Comparison of ENCODE assay signal across 14 cellular contexts in the genomic region with DNA sequence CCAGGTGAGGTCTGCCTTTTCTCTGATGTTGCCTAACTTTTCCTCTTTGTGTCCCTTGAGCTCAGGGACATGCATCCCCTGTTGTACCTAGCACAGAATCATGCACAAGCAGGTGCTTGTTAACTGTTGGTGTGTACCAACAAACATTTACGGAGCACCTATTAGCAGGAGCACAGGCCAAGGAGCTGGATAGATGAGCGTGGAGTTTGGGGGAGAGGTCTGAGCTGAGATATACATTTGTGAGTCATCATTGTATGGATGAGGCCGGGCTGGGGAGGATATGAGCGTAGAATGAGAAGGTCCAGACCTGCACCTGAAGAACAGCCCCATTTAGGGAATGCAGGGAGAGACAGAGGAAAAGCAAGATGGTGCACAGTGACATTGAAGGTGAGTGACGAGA. TPM values are rescaled to one million over a fixed set of nuclear protein-coding genes. Genes with fewer than 3 reads are reported as not detected.
DNase-seq lines count a peak whose midpoint lies in the region; TF ChIP-seq lines count a peak whose summit lies in the region.
"Had no signal": no experiment of that assay in that cellular context is flagged by ENCODE, and none has a peak within 500 bp of the region (broad histone marks: within the 10 kb centered on the region; RNA-seq: fewer than 3 reads in every experiment).

No MANE protein-coding gene starts in this region.

- no peak overlapping the region for H3K4ac ChIP-seq in trophoblast cell (ENCODE audit: low read depth, low read length)

- no peak overlapping the region for H2AK5ac ChIP-seq in trophoblast cell (ENCODE audit: low read length)

- H3K4me2 ChIP-seq in trophoblast cell (ENCODE audit: low read length) = no peak overlapping the region

- H3K27me3 ChIP-seq in esophagus squamous epithelium = no peaks in the 10 kb centered on the region
- no peaks in the 10 kb centered on the region for H3K27me3 ChIP-seq in thyroid gland
- H3K27me3 ChIP-seq in trophoblast cell (ENCODE audit: insufficient read depth, low read length) = no peaks in the 10 kb centered on the region

- peaks cover 88% of the 10 kb centered on the region for H3K4me1 Mint-ChIP-seq in activated naive CD4-positive, alpha-beta T cell treated with anti-CD3 and anti-CD28 coated beads for 36 hours (ENCODE audit: low read depth)
- peaks cover 98% of the 10 kb centered on the region for H3K4me1 Mint-ChIP-seq in activated CD4-positive, alpha-beta memory T cell treated with anti-CD3 and anti-CD28 coated beads, Interleukin-2, amount 10 ng/mL, durations not matched to agents 7 days and 5 days
- H3K4me1 Mint-ChIP-seq in progenitor cell of endocrine pancreas (ENCODE audit: low read depth) = peaks cover 16% of the 10 kb centered on the region

- CTCF ChIA-PET in activated naive CD4-positive, alpha-beta T cell treated with anti-CD3 and anti-CD28 coated beads for 36 hours (lab: Charles Lee) = no interaction called here
- CTCF ChIA-PET in activated CD4-positive, alpha-beta memory T cell treated with anti-CD3 and anti-CD28 coated beads, Interleukin-2, amount 10 ng/mL, durations not matched to agents 7 days and 5 days (lab: Charles Lee) = interaction anchor here (0.9 kb wide), 1 partner anchor 22 kb away, joined by 3 read pairs; no protein-coding TSS in a partner anchor

- H3K27ac ChIP-seq in esophagus squamous epithelium (peak overlapping the region in 3 of 4 donors; percentile 56 to 93 (median 92)), thyroid gland (peak overlapping the region in 2 of 3 donors; percentile 72 to 95), trophoblast cell (ENCODE audit: low read depth, low read length) (no peak overlapping the region)
- H3K27ac ChIP-seq: SK-N-MC had no signal

- H3K4me3 Mint-ChIP-seq in activated naive CD4-positive, alpha-beta T cell treated with anti-CD3 and anti-CD28 coated beads for 36 hours = no peak overlapping the region
- no peak overlapping the region for H3K4me3 Mint-ChIP-seq in activated CD4-positive, alpha-beta memory T cell treated with anti-CD3 and anti-CD28 coated beads, Interleukin-2, amount 10 ng/mL, durations not matched to agents 7 days and 5 days
- H3K4me3 Mint-ChIP-seq in progenitor cell of endocrine pancreas (ENCODE audit: low read depth) = no peak overlapping the region

- no peak for TF ChIP-seq POLR2A in esophagus squamous epithelium (IDR thresholded peaks at IDR 0.05)
- TF ChIP-seq POLR2A in thyroid gland (IDR thresholded peaks at IDR 0.05) = no peak

- H3K27ac Mint-ChIP-seq in activated naive CD4-positive, alpha-beta T cell treated with anti-CD3 and anti-CD28 coated beads for 36 hours = peak overlapping the region; percentile 26
- peak overlapping the region; percentile 77 for H3K27ac Mint-ChIP-seq in activated CD4-positive, alpha-beta memory T cell treated with anti-CD3 and anti-CD28 coated beads, Interleukin-2, amount 10 ng/mL, durations not matched to agents 7 days and 5 days
- no peak overlapping the region for H3K27ac Mint-ChIP-seq in progenitor cell of endocrine pancreas

- no peak overlapping the region for H2BK120ac ChIP-seq in trophoblast cell (ENCODE audit: insufficient read depth, low read length, poor library complexity)

- no peak overlapping the region for H2BK5ac ChIP-seq in trophoblast cell (ENCODE audit: low read depth, low read length, poor library complexity)

- no peak overlapping the region for H3K18ac ChIP-seq in trophoblast cell (ENCODE audit: low read length)

- peaks cover 5% of the 10 kb centered on the region for H3K36me3 Mint-ChIP-seq in activated naive CD4-positive, alpha-beta T cell treated with anti-CD3 and anti-CD28 coated beads for 36 hours (ENCODE audit: low read depth)
- peaks cover 65% of the 10 kb centered on the region for H3K36me3 Mint-ChIP-seq in activated CD4-positive, alpha-beta memory T cell treated with anti-CD3 and anti-CD28 coated beads, Interleukin-2, amount 10 ng/mL, durations not matched to agents 7 days and 5 days (ENCODE audit: low read depth)
- no peaks in the 10 kb centered on the region for H3K36me3 Mint-ChIP-seq in progenitor cell of endocrine pancreas (ENCODE audit: insufficient read depth)

- H3K36me3 ChIP-seq in esophagus squamous epithelium (no peaks in the 10 kb centered on the region), thyroid gland (no peaks in the 10 kb centered on the region), trophoblast cell (ENCODE audit: control insufficient read depth in 1 of 2, insufficient read depth in 2 of 2, low read length in 2 of 2) (peaks cover 0 to 5% of the 10 kb centered on the region in 2 experiments)
- H3K36me3 ChIP-seq: HAP-1 had no signal

- no peak overlapping the region for H2BK12ac ChIP-seq in trophoblast cell (ENCODE audit: low read length)

- no peaks in the 10 kb centered on the region for H3K79me2 ChIP-seq in trophoblast cell (ENCODE audit: control insufficient read depth, insufficient read depth, low read length, poor library complexity)

- H3K23ac ChIP-seq in trophoblast cell (ENCODE audit: low read length) = no peak overlapping the region

- H3K14ac ChIP-seq in trophoblast cell (ENCODE audit: low read length) = no peak overlapping the region

- TF ChIP-seq CTCF in esophagus squamous epithelium (IDR thresholded peaks at IDR 0.05) (no peak), thyroid gland (IDR thresholded peaks at IDR 0.05) (no peak), progenitor cell of endocrine pancreas (IDR thresholded peaks at IDR 0.05; ENCODE audit: unreplicated experiment) (no peak)

- no peak overlapping the region for H4K91ac ChIP-seq in trophoblast cell (ENCODE audit: low read depth, low read length)

- no peak overlapping the region for H3K9ac ChIP-seq in trophoblast cell (ENCODE audit: low read length)

- no peak overlapping the region for H4K12ac ChIP-seq in trophoblast cell (ENCODE audit: low read depth, low read length)

- H3K79me1 ChIP-seq in trophoblast cell (ENCODE audit: low read length) = peaks cover 15% of the 10 kb centered on the region

- no peak overlapping the region for H3K4me3 ChIP-seq in esophagus squamous epithelium
- no peak overlapping the region for H3K4me3 ChIP-seq in thyroid gland (replicated peaks in 1 of 3)
- H3K4me3 ChIP-seq in trophoblast cell (ENCODE audit: low read depth, low read length) = no peak overlapping the region
- H3K4me3 ChIP-seq: HAP-1, SK-N-MC had no signal

- H3K4me1 ChIP-seq in esophagus squamous epithelium (peaks cover 58 to 100% (median 83%) of the 10 kb centered on the region in 3 donors), thyroid gland (peaks cover 69 to 86% of the 10 kb centered on the region in 2 donors), trophoblast cell (ENCODE audit: control insufficient read depth in 1 of 2, insufficient read depth in 2 of 2, low read length in 2 of 2) (peaks cover 38 to 54% of the 10 kb centered on the region in 2 experiments)

- no peaks in the 10 kb centered on the region for H3K9me3 ChIP-seq in esophagus squamous epithelium
- H3K9me3 ChIP-seq in thyroid gland = no peaks in the 10 kb centered on the region
- H3K9me3 ChIP-seq in trophoblast cell (ENCODE audit: insufficient read depth, low read depth, low read length) = no peaks in the 10 kb centered on the region
- H3K9me3 ChIP-seq: HAP-1 had no signal

- 66 to 67% methylated on average over 5 of the region's 5 CpGs for WGBS in esophagus squamous epithelium, 2 donors
- WGBS in thyroid gland, 2 donors = 98 to 99% methylated on average over 5 of the region's 5 CpGs
- no CpG with 5 or more reads among the region's 5 CpGs for WGBS in trophoblast cell (ENCODE audit: extremely low coverage, insufficient coverage, insufficient read length)

- H3K27me3 Mint-ChIP-seq in activated naive CD4-positive, alpha-beta T cell treated with anti-CD3 and anti-CD28 coated beads for 36 hours (ENCODE audit: low read depth) = no peaks in the 10 kb centered on the region
- no peaks in the 10 kb centered on the region for H3K27me3 Mint-ChIP-seq in activated CD4-positive, alpha-beta memory T cell treated with anti-CD3 and anti-CD28 coated beads, Interleukin-2, amount 10 ng/mL, durations not matched to agents 7 days and 5 days
- H3K27me3 Mint-ChIP-seq in progenitor cell of endocrine pancreas = no peaks in the 10 kb centered on the region

- DNase-seq in activated naive CD4-positive, alpha-beta T cell treated with anti-CD3 and anti-CD28 coated beads for 36 hours = no peak
- DNase-seq in activated naive CD4-positive, alpha-beta T cell treated with anti-CD3 and anti-CD28 coated beads, Interleukin-2, amount 50 U/mL, for 16 hours = no peak
- DNase-seq in activated CD4-positive, alpha-beta memory T cell treated with anti-CD3 and anti-CD28 coated beads, Interleukin-2, amount 10 ng/mL, durations not matched to agents 7 days and 5 days = no peak
- no peak for DNase-seq in esophagus squamous epithelium (lab: John Stamatoyannopoulos, UW)
- no peak for DNase-seq in thyroid gland
- DNase-seq in trophoblast cell = no peak
- no peak for DNase-seq in nucleus accumbens (lab: John Stamatoyannopoulos, UW)
- no peak for DNase-seq in progenitor cell of endocrine pancreas (ENCODE audit: low spot score, unreplicated experiment)
- DNase-seq: activated CD4-positive, alpha-beta T cell treated with anti-CD3 and anti-CD28 coated beads, Interleukin-2, amount 50 U/mL, for 1 hour; amygdala; effector CD4-positive, alpha-beta T cell; EL had no signal

- no peak overlapping the region for H4K8ac ChIP-seq in trophoblast cell (ENCODE audit: low read depth, low read length)

- POLR2A ChIA-PET in activated CD4-positive, alpha-beta memory T cell treated with anti-CD3 and anti-CD28 coated beads, Interleukin-2, amount 10 ng/mL, durations not matched to agents 7 days and 5 days (lab: Charles Lee) = interaction anchor here (0.8 to 10.4 kb wide), 10 partner anchors 9 to 53 kb away, joined by 3 to 117 read pairs (median 4); no protein-coding TSS in a partner anchor

- no peak overlapping the region for H2AFZ ChIP-seq in trophoblast cell (ENCODE audit: insufficient read depth, low read length, poor library complexity)

- no peaks in the 10 kb centered on the region for H3K9me3 Mint-ChIP-seq in activated naive CD4-positive, alpha-beta T cell treated with anti-CD3 and anti-CD28 coated beads for 36 hours
- no peaks in the 10 kb centered on the region for H3K9me3 Mint-ChIP-seq in activated CD4-positive, alpha-beta memory T cell treated with anti-CD3 and anti-CD28 coated beads, Interleukin-2, amount 10 ng/mL, durations not matched to agents 7 days and 5 days
- no peaks in the 10 kb centered on the region for H3K9me3 Mint-ChIP-seq in progenitor cell of endocrine pancreas (ENCODE audit: low read depth)

- intact Hi-C loops in activated naive CD4-positive, alpha-beta T cell treated with anti-CD3 and anti-CD28 coated beads for 36 hours (cut with micrococcal nuclease) = no loop called here
- intact Hi-C loops in esophagus squamous epithelium (cut with DNase I) = no loop called here
- intact Hi-C loops in thyroid gland (cut with DNase I) = no loop called here

RNA-seq across cellular contexts. Expression of a gene that starts 53.4 kb away (rescaled TPM):
- 10 to 100 TPM; 35.1 to 39.2 TPM for total RNA-seq in activated naive CD4-positive, alpha-beta T cell treated with anti-CD3 and anti-CD28 coated beads for 36 hours
- 100 to 1,000 TPM; 145 to 148 TPM for total RNA-seq in activated CD4-positive, alpha-beta memory T cell treated with anti-CD3 and anti-CD28 coated beads, Interleukin-2, amount 10 ng/mL, durations not matched to agents 7 days and 5 days
- 100 to 1,000 TPM in 2 of 4 donors, 10 to 100 TPM in 2; 70.8 to 134 (median 105) TPM for total RNA-seq in esophagus squamous epithelium
- total RNA-seq in thyroid gland = 10 to 100 TPM; 33.6 to 66.5 (median 47.3) TPM
- polyA plus RNA-seq in trophoblast cell (2013) = 49.5 and 54.4 TPM in 2 replicates
- 49.9 and 51.3 TPM in 2 replicates for total RNA-seq in progenitor cell of endocrine pancreas
